1 cellular context compared by ENCODE assay signal in the genomic region with DNA sequence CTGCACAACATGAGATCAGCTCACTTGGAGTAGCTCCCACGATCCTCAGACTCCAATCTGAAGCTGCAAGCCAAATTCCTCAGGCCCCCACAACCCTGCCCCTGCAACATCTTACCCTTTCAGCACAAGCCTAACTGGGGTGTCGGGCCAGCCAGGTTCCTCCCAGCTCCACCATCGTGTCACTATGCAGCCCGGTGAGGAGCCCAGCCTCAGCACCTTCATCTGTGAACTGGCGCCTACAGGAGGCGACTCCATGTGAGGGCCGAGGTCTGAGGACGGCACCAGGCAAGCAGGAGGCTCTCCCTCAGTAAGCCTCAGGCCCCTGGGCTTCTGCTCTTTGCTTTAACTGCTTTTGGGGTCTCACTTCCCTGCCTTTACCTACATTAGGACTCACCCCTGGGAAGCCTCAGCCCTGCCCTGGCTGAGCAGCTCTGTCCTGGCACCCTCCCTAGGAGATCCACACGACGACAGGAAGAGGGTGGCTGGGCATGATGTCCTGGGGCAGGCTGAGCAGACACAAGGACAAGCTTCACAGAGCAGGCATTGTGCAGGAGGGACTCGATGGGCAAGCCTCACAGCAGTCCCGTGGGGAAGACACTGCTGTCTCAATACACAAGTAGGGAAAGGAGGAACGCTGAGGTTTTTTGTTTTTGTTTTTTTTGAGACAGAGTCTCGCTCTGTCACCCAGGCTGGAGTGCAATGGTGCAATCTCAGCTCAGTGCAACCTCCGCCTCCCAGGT.
TF ChIP-seq lines count a peak whose summit lies in the region.

No MANE protein-coding gene starts in this region.

TF ChIP-seq in WTC11, 78 proteins besides CTCF, POLR2A, EP300 and RAD21 (continued from another document):
- TF ChIP-seq, protein P1, sequence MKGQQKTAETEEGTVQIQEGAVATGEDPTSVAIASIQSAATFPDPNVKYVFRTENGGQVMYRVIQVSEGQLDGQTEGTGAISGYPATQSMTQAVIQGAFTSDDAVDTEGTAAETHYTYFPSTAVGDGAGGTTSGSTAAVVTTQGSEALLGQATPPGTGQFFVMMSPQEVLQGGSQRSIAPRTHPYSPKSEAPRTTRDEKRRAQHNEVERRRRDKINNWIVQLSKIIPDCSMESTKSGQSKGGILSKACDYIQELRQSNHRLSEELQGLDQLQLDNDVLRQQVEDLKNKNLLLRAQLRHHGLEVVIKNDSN (CRISPR knock-in tag; IDR thresholded peaks at IDR 0.05): no peak
- TF ChIP-seq SOX15 (CRISPR knock-in tag; IDR thresholded peaks at IDR 0.05) (no peak), FOXP1 (CRISPR knock-in tag; IDR thresholded peaks at IDR 0.05; ENCODE audit: borderline replicate concordance) (no peak), FOXK1 (CRISPR knock-in tag; IDR thresholded peaks at IDR 0.05) (no peak), ZNF423 (CRISPR knock-in tag; IDR thresholded peaks at IDR 0.05) (no peak), ATF1 (CRISPR knock-in tag; IDR thresholded peaks at IDR 0.05) (no peak), ZNF232 (CRISPR knock-in tag; IDR thresholded peaks at IDR 0.05) (no peak), OVOL2 (CRISPR knock-in tag; IDR thresholded peaks at IDR 0.05; ENCODE audit: borderline replicate concordance) (no peak), TEAD1 (CRISPR knock-in tag; IDR thresholded peaks at IDR 0.05) (no peak), ZNF671 (CRISPR knock-in tag; IDR thresholded peaks at IDR 0.05) (no peak), PRRX2 (CRISPR knock-in tag; IDR thresholded peaks at IDR 0.05) (no peak)
- TF ChIP-seq, protein P2, sequence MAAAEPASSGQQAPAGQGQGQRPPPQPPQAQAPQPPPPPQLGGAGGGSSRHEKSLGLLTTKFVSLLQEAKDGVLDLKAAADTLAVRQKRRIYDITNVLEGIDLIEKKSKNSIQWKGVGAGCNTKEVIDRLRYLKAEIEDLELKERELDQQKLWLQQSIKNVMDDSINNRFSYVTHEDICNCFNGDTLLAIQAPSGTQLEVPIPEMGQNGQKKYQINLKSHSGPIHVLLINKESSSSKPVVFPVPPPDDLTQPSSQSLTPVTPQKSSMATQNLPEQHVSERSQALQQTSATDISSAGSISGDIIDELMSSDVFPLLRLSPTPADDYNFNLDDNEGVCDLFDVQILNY (CRISPR knock-in tag; IDR thresholded peaks at IDR 0.05): no peak
- TF ChIP-seq, protein P3, sequence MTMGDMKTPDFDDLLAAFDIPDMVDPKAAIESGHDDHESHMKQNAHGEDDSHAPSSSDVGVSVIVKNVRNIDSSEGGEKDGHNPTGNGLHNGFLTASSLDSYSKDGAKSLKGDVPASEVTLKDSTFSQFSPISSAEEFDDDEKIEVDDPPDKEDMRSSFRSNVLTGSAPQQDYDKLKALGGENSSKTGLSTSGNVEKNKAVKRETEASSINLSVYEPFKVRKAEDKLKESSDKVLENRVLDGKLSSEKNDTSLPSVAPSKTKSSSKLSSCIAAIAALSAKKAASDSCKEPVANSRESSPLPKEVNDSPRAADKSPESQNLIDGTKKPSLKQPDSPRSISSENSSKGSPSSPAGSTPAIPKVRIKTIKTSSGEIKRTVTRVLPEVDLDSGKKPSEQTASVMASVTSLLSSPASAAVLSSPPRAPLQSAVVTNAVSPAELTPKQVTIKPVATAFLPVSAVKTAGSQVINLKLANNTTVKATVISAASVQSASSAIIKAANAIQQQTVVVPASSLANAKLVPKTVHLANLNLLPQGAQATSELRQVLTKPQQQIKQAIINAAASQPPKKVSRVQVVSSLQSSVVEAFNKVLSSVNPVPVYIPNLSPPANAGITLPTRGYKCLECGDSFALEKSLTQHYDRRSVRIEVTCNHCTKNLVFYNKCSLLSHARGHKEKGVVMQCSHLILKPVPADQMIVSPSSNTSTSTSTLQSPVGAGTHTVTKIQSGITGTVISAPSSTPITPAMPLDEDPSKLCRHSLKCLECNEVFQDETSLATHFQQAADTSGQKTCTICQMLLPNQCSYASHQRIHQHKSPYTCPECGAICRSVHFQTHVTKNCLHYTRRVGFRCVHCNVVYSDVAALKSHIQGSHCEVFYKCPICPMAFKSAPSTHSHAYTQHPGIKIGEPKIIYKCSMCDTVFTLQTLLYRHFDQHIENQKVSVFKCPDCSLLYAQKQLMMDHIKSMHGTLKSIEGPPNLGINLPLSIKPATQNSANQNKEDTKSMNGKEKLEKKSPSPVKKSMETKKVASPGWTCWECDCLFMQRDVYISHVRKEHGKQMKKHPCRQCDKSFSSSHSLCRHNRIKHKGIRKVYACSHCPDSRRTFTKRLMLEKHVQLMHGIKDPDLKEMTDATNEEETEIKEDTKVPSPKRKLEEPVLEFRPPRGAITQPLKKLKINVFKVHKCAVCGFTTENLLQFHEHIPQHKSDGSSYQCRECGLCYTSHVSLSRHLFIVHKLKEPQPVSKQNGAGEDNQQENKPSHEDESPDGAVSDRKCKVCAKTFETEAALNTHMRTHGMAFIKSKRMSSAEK (CRISPR knock-in tag; IDR thresholded peaks at IDR 0.05; ENCODE audit: borderline replicate concordance): no peak
- TF ChIP-seq, protein P4, sequence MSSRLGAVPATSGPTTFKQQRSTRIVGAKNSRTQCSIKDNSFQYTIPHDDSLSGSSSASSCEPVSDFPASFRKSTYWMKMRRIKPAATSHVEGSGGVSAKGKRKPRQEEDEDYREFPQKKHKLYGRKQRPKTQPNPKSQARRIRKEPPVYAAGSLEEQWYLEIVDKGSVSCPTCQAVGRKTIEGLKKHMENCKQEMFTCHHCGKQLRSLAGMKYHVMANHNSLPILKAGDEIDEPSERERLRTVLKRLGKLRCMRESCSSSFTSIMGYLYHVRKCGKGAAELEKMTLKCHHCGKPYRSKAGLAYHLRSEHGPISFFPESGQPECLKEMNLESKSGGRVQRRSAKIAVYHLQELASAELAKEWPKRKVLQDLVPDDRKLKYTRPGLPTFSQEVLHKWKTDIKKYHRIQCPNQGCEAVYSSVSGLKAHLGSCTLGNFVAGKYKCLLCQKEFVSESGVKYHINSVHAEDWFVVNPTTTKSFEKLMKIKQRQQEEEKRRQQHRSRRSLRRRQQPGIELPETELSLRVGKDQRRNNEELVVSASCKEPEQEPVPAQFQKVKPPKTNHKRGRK (CRISPR knock-in tag; IDR thresholded peaks at IDR 0.05; ENCODE audit: borderline replicate concordance): no peak
- TF ChIP-seq, protein P5, sequence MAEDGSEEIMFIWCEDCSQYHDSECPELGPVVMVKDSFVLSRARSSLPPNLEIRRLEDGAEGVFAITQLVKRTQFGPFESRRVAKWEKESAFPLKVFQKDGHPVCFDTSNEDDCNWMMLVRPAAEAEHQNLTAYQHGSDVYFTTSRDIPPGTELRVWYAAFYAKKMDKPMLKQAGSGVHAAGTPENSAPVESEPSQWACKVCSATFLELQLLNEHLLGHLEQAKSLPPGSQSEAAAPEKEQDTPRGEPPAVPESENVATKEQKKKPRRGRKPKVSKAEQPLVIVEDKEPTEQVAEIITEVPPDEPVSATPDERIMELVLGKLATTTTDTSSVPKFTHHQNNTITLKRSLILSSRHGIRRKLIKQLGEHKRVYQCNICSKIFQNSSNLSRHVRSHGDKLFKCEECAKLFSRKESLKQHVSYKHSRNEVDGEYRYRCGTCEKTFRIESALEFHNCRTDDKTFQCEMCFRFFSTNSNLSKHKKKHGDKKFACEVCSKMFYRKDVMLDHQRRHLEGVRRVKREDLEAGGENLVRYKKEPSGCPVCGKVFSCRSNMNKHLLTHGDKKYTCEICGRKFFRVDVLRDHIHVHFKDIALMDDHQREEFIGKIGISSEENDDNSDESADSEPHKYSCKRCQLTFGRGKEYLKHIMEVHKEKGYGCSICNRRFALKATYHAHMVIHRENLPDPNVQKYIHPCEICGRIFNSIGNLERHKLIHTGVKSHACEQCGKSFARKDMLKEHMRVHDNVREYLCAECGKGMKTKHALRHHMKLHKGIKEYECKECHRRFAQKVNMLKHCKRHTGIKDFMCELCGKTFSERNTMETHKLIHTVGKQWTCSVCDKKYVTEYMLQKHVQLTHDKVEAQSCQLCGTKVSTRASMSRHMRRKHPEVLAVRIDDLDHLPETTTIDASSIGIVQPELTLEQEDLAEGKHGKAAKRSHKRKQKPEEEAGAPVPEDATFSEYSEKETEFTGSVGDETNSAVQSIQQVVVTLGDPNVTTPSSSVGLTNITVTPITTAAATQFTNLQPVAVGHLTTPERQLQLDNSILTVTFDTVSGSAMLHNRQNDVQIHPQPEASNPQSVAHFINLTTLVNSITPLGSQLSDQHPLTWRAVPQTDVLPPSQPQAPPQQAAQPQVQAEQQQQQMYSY (CRISPR knock-in tag; IDR thresholded peaks at IDR 0.05): no peak
- TF ChIP-seq, protein P6, sequence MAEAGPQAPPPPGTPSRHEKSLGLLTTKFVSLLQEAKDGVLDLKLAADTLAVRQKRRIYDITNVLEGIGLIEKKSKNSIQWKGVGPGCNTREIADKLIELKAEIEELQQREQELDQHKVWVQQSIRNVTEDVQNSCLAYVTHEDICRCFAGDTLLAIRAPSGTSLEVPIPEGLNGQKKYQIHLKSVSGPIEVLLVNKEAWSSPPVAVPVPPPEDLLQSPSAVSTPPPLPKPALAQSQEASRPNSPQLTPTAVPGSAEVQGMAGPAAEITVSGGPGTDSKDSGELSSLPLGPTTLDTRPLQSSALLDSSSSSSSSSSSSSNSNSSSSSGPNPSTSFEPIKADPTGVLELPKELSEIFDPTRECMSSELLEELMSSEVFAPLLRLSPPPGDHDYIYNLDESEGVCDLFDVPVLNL (CRISPR knock-in tag; IDR thresholded peaks at IDR 0.05; ENCODE audit: borderline replicate concordance, low read depth): no peak
- TF ChIP-seq, protein P7, sequence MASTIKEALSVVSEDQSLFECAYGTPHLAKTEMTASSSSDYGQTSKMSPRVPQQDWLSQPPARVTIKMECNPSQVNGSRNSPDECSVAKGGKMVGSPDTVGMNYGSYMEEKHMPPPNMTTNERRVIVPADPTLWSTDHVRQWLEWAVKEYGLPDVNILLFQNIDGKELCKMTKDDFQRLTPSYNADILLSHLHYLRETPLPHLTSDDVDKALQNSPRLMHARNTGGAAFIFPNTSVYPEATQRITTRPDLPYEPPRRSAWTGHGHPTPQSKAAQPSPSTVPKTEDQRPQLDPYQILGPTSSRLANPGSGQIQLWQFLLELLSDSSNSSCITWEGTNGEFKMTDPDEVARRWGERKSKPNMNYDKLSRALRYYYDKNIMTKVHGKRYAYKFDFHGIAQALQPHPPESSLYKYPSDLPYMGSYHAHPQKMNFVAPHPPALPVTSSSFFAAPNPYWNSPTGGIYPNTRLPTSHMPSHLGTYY (CRISPR knock-in tag; IDR thresholded peaks at IDR 0.05): no peak
